8 cellular contexts compared by ENCODE assay signal in the genomic region with DNA sequence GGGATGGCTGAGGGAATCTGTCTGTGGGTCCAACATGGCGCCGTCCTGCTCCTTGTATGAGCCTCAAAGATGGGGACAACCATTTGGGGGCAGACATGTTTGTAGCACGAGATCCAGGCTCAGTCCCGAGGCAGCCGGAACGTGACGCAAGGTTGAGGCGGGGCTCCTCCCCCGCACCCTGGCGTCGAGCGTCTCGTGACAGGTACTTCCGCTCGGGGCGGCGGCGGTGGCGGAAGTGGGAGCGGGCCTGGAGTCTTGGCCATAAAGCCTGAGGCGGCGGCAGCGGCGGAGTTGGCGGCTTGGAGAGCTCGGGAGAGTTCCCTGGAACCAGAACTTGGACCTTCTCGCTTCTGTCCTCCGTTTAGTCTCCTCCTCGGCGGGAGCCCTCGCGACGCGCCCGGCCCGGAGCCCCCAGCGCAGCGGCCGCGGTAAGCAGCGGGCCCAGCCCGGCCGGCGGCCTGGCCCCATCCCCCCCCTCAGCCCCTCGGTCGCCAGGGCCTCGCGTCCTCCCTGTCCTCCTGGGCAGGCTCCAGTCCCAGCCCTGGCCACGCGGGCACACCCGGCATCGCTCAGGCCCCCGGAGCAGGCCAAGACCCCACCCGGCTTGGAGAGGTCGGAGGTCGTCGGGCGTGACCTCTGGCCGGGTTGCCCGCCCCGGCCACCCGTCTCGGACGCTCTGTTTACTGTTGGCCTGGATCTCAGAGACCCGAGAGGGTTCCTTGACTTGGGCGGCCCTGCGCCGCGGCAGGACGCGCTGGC. TPM values are rescaled to one million over a fixed set of nuclear protein-coding genes. Genes with fewer than 3 reads are reported as not detected.
DNase-seq lines count a peak whose midpoint lies in the region; ATAC-seq lines count a peak whose summit lies in the region.

A gene (plus strand): TSS at position 252 of the 759 bp plus-strand sequence. CDS start 69,185 bp downstream, outside the sequence.

- H3K4me3 ChIP-seq in BLaER1 treated with 17β-estradiol and CSF1 and Interleukin-3, amounts not matched to agents 10 nM and 100 nM = peak within 1 kb of the TSS; percentile 87 to 98 (median 94)

- H3K27me3 ChIP-seq in BLaER1 treated with 17β-estradiol and CSF1 and Interleukin-3, amounts not matched to agents 10 nM and 100 nM = no peaks in the 10 kb centered on the region

- peaks cover 48 to 51% (median 50%) of the 10 kb centered on the region in 11 experiments for H4K20me1 ChIP-seq in BLaER1 treated with 17β-estradiol and CSF1 and Interleukin-3, amounts not matched to agents 10 nM and 100 nM

- ATAC-seq in GM19351 (IDR thresholded peaks at IDR 0.05; ENCODE audit: unreplicated experiment) (peak; percentile 95), HG03521 (IDR thresholded peaks at IDR 0.05; ENCODE audit: unreplicated experiment) (peak; percentile 91), left lobe of liver (peak; percentile 95)

- H3K9me3 ChIP-seq in BLaER1 treated with 17β-estradiol and CSF1 and Interleukin-3, amounts not matched to agents 10 nM and 100 nM (replicated peaks in 1 of 11) = no peaks in the 10 kb centered on the region

- H3K36me3 ChIP-seq in BLaER1 treated with 17β-estradiol and CSF1 and Interleukin-3, amounts not matched to agents 10 nM and 100 nM = peaks cover 0 to 23% (median 7%) of the 10 kb centered on the region in 11 experiments; a peak in 13 of 22 replicates

- DNase-seq in NCI-H748 (lab: John Stamatoyannopoulos, UW; ENCODE audit: unreplicated experiment) = peak; percentile 94
- DNase-seq in activated CD4-positive, alpha-beta T cell treated with anti-CD3 and anti-CD28 coated beads, Interleukin-2, amount 50 U/mL, for 1 hour = peak; percentile 96
- peak; percentile 98 for DNase-seq in dedifferentiated amniotic fluid mesenchymal stem cell (ENCODE audit: extremely low spot score)
- DNase-seq in left lobe of liver (ENCODE audit: low spot score) = peak; percentile 99
- peak; percentile 97 for DNase-seq in stimulated activated CD4-positive, alpha-beta T cell treated with anti-CD3 and anti-CD28 coated beads, Interleukin-2, amount 100 ng/mL, for 4 hours (ENCODE audit: low read depth)

- H3K27ac ChIP-seq in BLaER1 treated with 17β-estradiol and CSF1 and Interleukin-3, amounts not matched to agents 10 nM and 100 nM = peak within 1 kb of the TSS; percentile 92 to 100 (median 97)

- H3K9ac ChIP-seq in BLaER1 treated with 17β-estradiol and CSF1 and Interleukin-3, amounts not matched to agents 10 nM and 100 nM = peak within 1 kb of the TSS; percentile 92 to 100 (median 98)

- H3K4me2 ChIP-seq in BLaER1 treated with 17β-estradiol and CSF1 and Interleukin-3, amounts not matched to agents 10 nM and 100 nM = peak within 1 kb of the TSS; percentile 86 to 98 (median 94)

- peaks cover 42 to 56% (median 47%) of the 10 kb centered on the region in 10 experiments for H3K4me1 ChIP-seq in BLaER1 treated with 17β-estradiol and CSF1 and Interleukin-3, amounts not matched to agents 10 nM and 100 nM

RNA-seq across cellular contexts. Expression of the gene that starts here (rescaled TPM):
- total RNA-seq in left lobe of liver = 103 TPM

Comparison
In these comparisons a context has a peak if more than half of its experiments do, and no peak if none do; other contexts are left out.
1. Peak in every context shown above with its lines: DNase-seq, ATAC-seq, H3K4me3 ChIP-seq and H3K27ac ChIP-seq.